1 cellular context compared by ENCODE assay signal in genomic region chr10:73730153-73730906, GRCh38.
A peak's percentile ranks its signal among the peaks of the same experiment; 100 is the strongest.
TF ChIP-seq lines count a peak whose summit lies in the region.

No MANE protein-coding gene starts in this region.

TF ChIP-seq in SK-N-SH, 30 proteins besides CTCF, POLR2A, EP300 and RAD21 (continued from another document):
- TF ChIP-seq IRF3 (IDR thresholded peaks at IDR 0.05; ENCODE audit: low read depth, low read length) (no peak), SIN3A (IDR thresholded peaks at IDR 0.05; ENCODE audit: borderline replicate concordance, low read depth, low read length) (peak; percentile 87; the same call in 1 of the 2 replicates), EZH2phosphoT487 (IDR thresholded peaks at IDR 0.05; ENCODE audit: borderline replicate concordance, low read depth) (no peak), NFIC (IDR thresholded peaks at IDR 0.05; ENCODE audit: borderline replicate concordance) (0 out of 2 replicates have a peak, but pooled peaks have one; percentile 13), CHD2 (IDR thresholded peaks at IDR 0.05; ENCODE audit: low read length, partially characterized antibody) (peak; percentile 70), NRF1 (IDR thresholded peaks at IDR 0.05; ENCODE audit: low read depth, low read length) (no peak), RCOR1 (IDR thresholded peaks at IDR 0.05; ENCODE audit: low read length) (peak; percentile 12; the same call in 1 of the 2 replicates), USF1 (IDR thresholded peaks at IDR 0.05; ENCODE audit: borderline replicate concordance, low read depth) (0 out of 2 replicates have a peak, but pooled peaks have one; percentile 18), FOXJ3 (CRISPR knock-in tag; IDR thresholded peaks at IDR 0.05) (no peak), MEF2A (IDR thresholded peaks at IDR 0.05; ENCODE audit: borderline replicate concordance, low read depth) (no peak), REST (IDR thresholded peaks at IDR 0.05; ENCODE audit: low read depth, low read length) (peak; percentile 62; the same call in 1 of the 2 replicates), TAF1 (IDR thresholded peaks at IDR 0.05; ENCODE audit: borderline replicate concordance, low read depth, low read length) (peak; percentile 96), FOSL2 (IDR thresholded peaks at IDR 0.05; ENCODE audit: borderline replicate concordance, low read depth) (no peak), GATA2 (CRISPR knock-in tag; IDR thresholded peaks at IDR 0.05) (no peak), TEAD4 (IDR thresholded peaks at IDR 0.05; ENCODE audit: borderline replicate concordance, insufficient read depth) (0 out of 2 replicates have a peak, but pooled peaks have one; percentile 20), YY1 (IDR thresholded peaks at IDR 0.05; ENCODE audit: low read depth) (0 out of 2 replicates have a peak, but pooled peaks have one; percentile 45), MXI1 (IDR thresholded peaks at IDR 0.05; ENCODE audit: low read depth, low read length) (peak; percentile 84), PBX3 (IDR thresholded peaks at IDR 0.05) (no peak), JUND (IDR thresholded peaks at IDR 0.05) (no peak)
- TF ChIP-seq, protein P1, sequence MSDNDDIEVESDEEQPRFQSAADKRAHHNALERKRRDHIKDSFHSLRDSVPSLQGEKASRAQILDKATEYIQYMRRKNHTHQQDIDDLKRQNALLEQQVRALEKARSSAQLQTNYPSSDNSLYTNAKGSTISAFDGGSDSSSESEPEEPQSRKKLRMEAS (IDR thresholded peaks at IDR 0.05; ENCODE audit: low read depth): peak; percentile 58; the same call in 1 of the 2 replicates
TF ChIP-seq in SK-N-SH: peak in this region for 16.
